In genomic region chr3:51941798-51942602, GRCh38 we compare ENCODE assay signal across 8 cellular contexts. TPM values are rescaled to one million over a fixed set of nuclear protein-coding genes. Genes with fewer than 3 reads are reported as not detected.
DNase-seq lines count a peak whose midpoint lies in the region; ATAC-seq and TF ChIP-seq lines count a peak whose summit lies in the region.

Gene PARP3 (plus strand): TSS chr3:51942363. CDS start chr3:51943356, 993 bp downstream.
A gene with protein sequence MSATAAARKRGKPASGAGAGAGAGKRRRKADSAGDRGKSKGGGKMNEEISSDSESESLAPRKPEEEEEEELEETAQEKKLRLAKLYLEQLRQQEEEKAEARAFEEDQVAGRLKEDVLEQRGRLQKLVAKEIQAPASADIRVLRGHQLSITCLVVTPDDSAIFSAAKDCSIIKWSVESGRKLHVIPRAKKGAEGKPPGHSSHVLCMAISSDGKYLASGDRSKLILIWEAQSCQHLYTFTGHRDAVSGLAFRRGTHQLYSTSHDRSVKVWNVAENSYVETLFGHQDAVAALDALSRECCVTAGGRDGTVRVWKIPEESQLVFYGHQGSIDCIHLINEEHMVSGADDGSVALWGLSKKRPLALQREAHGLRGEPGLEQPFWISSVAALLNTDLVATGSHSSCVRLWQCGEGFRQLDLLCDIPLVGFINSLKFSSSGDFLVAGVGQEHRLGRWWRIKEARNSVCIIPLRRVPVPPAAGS (minus strand): TSS chr3:51941904. CDS start chr3:51941867, 37 bp downstream.

- no peaks in the 10 kb centered on the region for H3K9me2 ChIP-seq in GM23338 (ENCODE audit: insufficient read depth)

- POLR2A ChIA-PET in RWPE1 (lab: Yijun Ruan, JAX; ENCODE audit: low non-redundant PET): no interaction called here

- peaks cover 22% of the 10 kb centered on the region for H3K27me3 Mint-ChIP-seq in GM23338 (ENCODE audit: insufficient read depth, low read depth, poor library complexity)
- H3K27me3 Mint-ChIP-seq in activated T-helper 2 cell treated with anti-CD3 and anti-CD28 coated beads, Interferon-gamma antibody, Interleukin-2, Interleukin-4, amounts not matched to agents 10 μg/mL and 5 μg/mL and 100 μg/mL, durations not matched to agents 14 hours and 24 hours and 36 hours (ENCODE audit: low read depth): no peaks in the 10 kb centered on the region
- H3K27me3 Mint-ChIP-seq in natural killer cell (ENCODE audit: low read depth in 2 of 2): no peaks in the 10 kb centered on the region

- peak; percentile 100 for DNase-seq in EL
- peak; percentile 100 for DNase-seq in GM23338 (ENCODE audit: low spot score)
- peak; percentile 97 for DNase-seq in RWPE1 (ENCODE audit: low spot score)
- peak; percentile 100 for DNase-seq in activated T-helper 2 cell treated with anti-CD3 and anti-CD28 coated beads, Interferon-gamma antibody, Interleukin-2, Interleukin-4, amounts not matched to agents 10 μg/mL and 5 μg/mL and 100 μg/mL, durations not matched to agents 14 hours and 24 hours and 36 hours (ENCODE audit: low spot score)
- peak; percentile 100 for DNase-seq in fibroblast of mammary gland (ENCODE audit: low read depth)
- DNase-seq in natural killer cell: peak; percentile 98
- peak; percentile 99 for DNase-seq in stimulated activated naive CD8-positive, alpha-beta T cell treated with anti-CD3 and anti-CD28 coated beads, Interleukin-15, Interleukin-2, amounts not matched to agents 100 U/mL and 50 U/mL, for 24 hours

- H3F3A ChIP-seq in GM23338 (replicated peaks; ENCODE audit: low read depth): 0 out of 2 replicates have a peak, but pooled peaks cover 2% of the 10 kb centered on the region

- no peaks in the 10 kb centered on the region for H3K27me3 ChIP-seq in GM23338 (ENCODE audit: insufficient read depth)

- peaks cover 25% of the 10 kb centered on the region for H3K79me2 ChIP-seq in GM23338 (replicated peaks; ENCODE audit: insufficient read depth)

- TF ChIP-seq CTCF in GM23338 (conservative IDR thresholded peaks at IDR 0.05; ENCODE audit: low read depth in 2 of 2): peak; percentile 95 to 99
- TF ChIP-seq CTCF in LNCAP (IDR thresholded peaks at IDR 0.05): peak; percentile 98
- peak; percentile 98 for TF ChIP-seq CTCF in RWPE1 (conservative IDR thresholded peaks at IDR 0.05; ENCODE audit: low read depth)
- peak; percentile 89 for TF ChIP-seq CTCF in fibroblast of mammary gland (conservative IDR thresholded peaks at IDR 0.05; ENCODE audit: control insufficient read depth, insufficient read depth, low read depth, low read length)
- TF ChIP-seq CTCF in natural killer cell (IDR thresholded peaks at IDR 0.05): peak; percentile 97

- H3K4me1 ChIP-seq in GM23338 (ENCODE audit: insufficient read depth): peaks cover 9% of the 10 kb centered on the region; the same call in 1 of the 2 replicates

- peak within 1 kb of the TSS; percentile 92 for H3K4me3 Mint-ChIP-seq in GM23338
- peak within 1 kb of the TSS; percentile 76 for H3K4me3 Mint-ChIP-seq in activated T-helper 2 cell treated with anti-CD3 and anti-CD28 coated beads, Interferon-gamma antibody, Interleukin-2, Interleukin-4, amounts not matched to agents 10 μg/mL and 5 μg/mL and 100 μg/mL, durations not matched to agents 14 hours and 24 hours and 36 hours (ENCODE audit: low read depth)
- H3K4me3 Mint-ChIP-seq in natural killer cell: peak within 1 kb of the TSS; percentile 97

- H3K36me3 ChIP-seq in GM23338 (ENCODE audit: insufficient read depth): 0 out of 2 replicates have a peak, but pooled peaks cover 6% of the 10 kb centered on the region

- H3K4me2 ChIP-seq in GM23338: peak within 1 kb of the TSS; percentile 98

- H3K4me1 Mint-ChIP-seq in GM23338 (peaks cover 18% of the 10 kb centered on the region), natural killer cell (peaks cover 22 to 51% of the 10 kb centered on the region in 2 donors)
- H3K4me1 Mint-ChIP-seq in activated T-helper 2 cell treated with anti-CD3 and anti-CD28 coated beads, Interferon-gamma antibody, Interleukin-2, Interleukin-4, amounts not matched to agents 10 μg/mL and 5 μg/mL and 100 μg/mL, durations not matched to agents 14 hours and 24 hours and 36 hours (ENCODE audit: low read depth): peaks cover 22% of the 10 kb centered on the region

- H3K36me3 Mint-ChIP-seq in GM23338 (ENCODE audit: low read depth) (peaks cover 37% of the 10 kb centered on the region), natural killer cell (no peaks in the 10 kb centered on the region)
- H3K36me3 Mint-ChIP-seq in activated T-helper 2 cell treated with anti-CD3 and anti-CD28 coated beads, Interferon-gamma antibody, Interleukin-2, Interleukin-4, amounts not matched to agents 10 μg/mL and 5 μg/mL and 100 μg/mL, durations not matched to agents 14 hours and 24 hours and 36 hours (ENCODE audit: low read depth): peaks cover 37% of the 10 kb centered on the region

- H3K4me3 ChIP-seq in GM23338: peak within 1 kb of the TSS; percentile 99
- H3K4me3 ChIP-seq in fibroblast of mammary gland (ENCODE audit: control insufficient read depth, low read depth, low read length): peak within 1 kb of the TSS; percentile 81

- peak; percentile 93 for ATAC-seq in GM23338
- ATAC-seq in natural killer cell: peak; percentile 91 to 98 (median 92)
- ATAC-seq in stimulated activated naive CD8-positive, alpha-beta T cell treated with anti-CD3 and anti-CD28 coated beads, Interleukin-15, Interleukin-2, amounts not matched to agents 100 U/mL and 50 U/mL, for 24 hours: peak; percentile 93

- H3K27ac Mint-ChIP-seq in GM23338 (no peak within 1 kb of the TSS; the same call in 1 of the 2 replicates), natural killer cell (peak within 1 kb of the TSS; percentile 79 to 88)
- H3K27ac Mint-ChIP-seq in activated T-helper 2 cell treated with anti-CD3 and anti-CD28 coated beads, Interferon-gamma antibody, Interleukin-2, Interleukin-4, amounts not matched to agents 10 μg/mL and 5 μg/mL and 100 μg/mL, durations not matched to agents 14 hours and 24 hours and 36 hours: peak within 1 kb of the TSS; percentile 86

- H4K20me1 ChIP-seq in GM23338 (replicated peaks; ENCODE audit: insufficient read depth): peaks cover 12% of the 10 kb centered on the region

- CTCF ChIA-PET in RWPE1 (lab: Yijun Ruan, JAX): interaction anchor here (0.6 to 1.1 kb wide), 7 partner anchors 14 to 1556 kb away, joined by 3 to 5 read pairs (median 3); partner anchors contain the start of genes ABHD14B and GPR62

- H3K9me3 Mint-ChIP-seq in GM23338: no peaks in the 10 kb centered on the region
- H3K9me3 Mint-ChIP-seq in activated T-helper 2 cell treated with anti-CD3 and anti-CD28 coated beads, Interferon-gamma antibody, Interleukin-2, Interleukin-4, amounts not matched to agents 10 μg/mL and 5 μg/mL and 100 μg/mL, durations not matched to agents 14 hours and 24 hours and 36 hours: no peaks in the 10 kb centered on the region
- H3K9me3 Mint-ChIP-seq in natural killer cell: no peaks in the 10 kb centered on the region

- no peak within 1 kb of the TSS for H3K27ac ChIP-seq in GM23338 (ENCODE audit: low read depth)
- H3K27ac ChIP-seq in RWPE1: peak within 1 kb of the TSS; percentile 91

- peak within 1 kb of the TSS; percentile 69 for H2AFZ ChIP-seq in GM23338

- intact Hi-C loops in activated T-helper 2 cell treated with anti-CD3 and anti-CD28 coated beads, Interferon-gamma antibody, Interleukin-2, Interleukin-4, amounts not matched to agents 10 μg/mL and 5 μg/mL and 100 μg/mL, durations not matched to agents 14 hours and 24 hours and 36 hours (cut with micrococcal nuclease): loop anchor here (1.0 to 5.0 kb wide), 8 partner anchors 32 to 1375 kb away; partner anchors contain the start of genes ABHD14B, ACY1, C3orf18 and HEMK1
- intact Hi-C loops in natural killer cell (cut with micrococcal nuclease): loop anchor here (1.0 to 5.0 kb wide), 7 partner anchors 32 to 275 kb away; partner anchors contain the start of genes ABHD14B, DUSP7, POC1A and RPL29

TF ChIP-seq in GM23338, 12 proteins besides CTCF, POLR2A, EP300 and RAD21 (continues in another document):
- TF ChIP-seq, protein P1, sequence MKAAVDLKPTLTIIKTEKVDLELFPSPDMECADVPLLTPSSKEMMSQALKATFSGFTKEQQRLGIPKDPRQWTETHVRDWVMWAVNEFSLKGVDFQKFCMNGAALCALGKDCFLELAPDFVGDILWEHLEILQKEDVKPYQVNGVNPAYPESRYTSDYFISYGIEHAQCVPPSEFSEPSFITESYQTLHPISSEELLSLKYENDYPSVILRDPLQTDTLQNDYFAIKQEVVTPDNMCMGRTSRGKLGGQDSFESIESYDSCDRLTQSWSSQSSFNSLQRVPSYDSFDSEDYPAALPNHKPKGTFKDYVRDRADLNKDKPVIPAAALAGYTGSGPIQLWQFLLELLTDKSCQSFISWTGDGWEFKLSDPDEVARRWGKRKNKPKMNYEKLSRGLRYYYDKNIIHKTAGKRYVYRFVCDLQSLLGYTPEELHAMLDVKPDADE (IDR thresholded peaks at IDR 0.05): 0 out of 2 replicates have a peak, but pooled peaks have one; percentile 7
- TF ChIP-seq STAT1 (IDR thresholded peaks at IDR 0.05; ENCODE audit: unreplicated experiment) (no peak), JUNB (IDR thresholded peaks at IDR 0.05; ENCODE audit: unreplicated experiment) (no peak), NANOG (IDR thresholded peaks at IDR 0.05; ENCODE audit: borderline replicate concordance) (no peak), EZH2phosphoT487 (IDR thresholded peaks at IDR 0.05; ENCODE audit: unreplicated experiment) (no peak)

RNA-seq across cellular contexts. Expression of gene PARP3, which starts in this region (rescaled TPM):
- total RNA-seq in GM23338 (2014; rRNA removed; shearing (Covaris generic)): 1.1 and 3.1 TPM in 2 replicates
- 0.35 and 0.76 TPM in 2 replicates for polyA plus RNA-seq in GM23338 (2016; fragmentation: Nextera tagmentation; extraction: Ambion mirVana)
- 15.8 and 18.9 TPM in 2 replicates for total RNA-seq in activated T-helper 2 cell treated with anti-CD3 and anti-CD28 coated beads, Interferon-gamma antibody, Interleukin-2, Interleukin-4, amounts not matched to agents 10 μg/mL and 5 μg/mL and 100 μg/mL, durations not matched to agents 14 hours and 24 hours and 36 hours
- 1 to 10 TPM; 4.6 to 7.4 (median 5.6) TPM for total RNA-seq in natural killer cell

RNA-seq across cellular contexts. Expression of the second gene that starts in this region (rescaled TPM):
- 61.8 and 62.4 TPM in 2 replicates for total RNA-seq in GM23338 (2014; rRNA removed; shearing (Covaris generic))
- 68.1 and 71.3 TPM in 2 replicates for polyA plus RNA-seq in GM23338 (2016; fragmentation: Nextera tagmentation; extraction: Ambion mirVana)
- 57.5 and 58.2 TPM in 2 replicates for total RNA-seq in activated T-helper 2 cell treated with anti-CD3 and anti-CD28 coated beads, Interferon-gamma antibody, Interleukin-2, Interleukin-4, amounts not matched to agents 10 μg/mL and 5 μg/mL and 100 μg/mL, durations not matched to agents 14 hours and 24 hours and 36 hours
- total RNA-seq in natural killer cell: 10 to 100 TPM; 11.2 to 13.0 (median 12.7) TPM
